Comparison of ENCODE assay signal across 1 cellular context in the genomic region with DNA sequence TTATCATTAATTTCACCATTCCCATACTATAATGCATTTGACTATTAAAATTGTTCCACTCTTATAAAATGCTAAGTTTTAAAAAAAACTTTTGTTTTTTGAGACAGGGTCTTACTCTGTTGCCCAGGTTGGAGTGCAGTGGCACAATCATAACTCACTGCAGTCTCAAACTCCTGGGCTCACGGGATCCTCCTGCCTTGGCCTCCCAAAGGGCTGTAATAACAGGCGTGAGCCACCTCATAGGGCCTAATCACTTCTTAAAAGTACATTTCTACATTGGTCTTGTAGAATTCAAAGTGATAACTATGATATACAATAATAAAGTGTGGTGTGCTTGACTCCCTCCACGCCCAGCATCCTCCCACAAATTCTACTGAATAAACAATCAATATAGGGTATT.
TF ChIP-seq lines count a peak whose summit lies in the region.

No MANE protein-coding gene starts in this region.

TF ChIP-seq in HEK293, 187 proteins besides CTCF, POLR2A, EP300 and RAD21 (continued from another document):
- peak; percentile 35 for TF ChIP-seq ZBTB8A (tag by site-specific recombination; IDR thresholded peaks at IDR 0.05)
